ENCODE assay signal across 16 cellular contexts in genomic region chr3:123315271-123315595, GRCh38.
DNase-seq lines count a peak whose midpoint lies in the region; ATAC-seq and TF ChIP-seq lines count a peak whose summit lies in the region.
"Had no signal": no experiment of that assay in that cellular context is flagged by ENCODE, and none has a peak within 500 bp of the region (broad histone marks: within the 10 kb centered on the region; RNA-seq: fewer than 3 reads in every experiment).

No MANE protein-coding gene starts in this region.

- peak overlapping the region; percentile 4; the same call in 1 of the 2 replicates for H3K9ac ChIP-seq in ES-I3 (ENCODE audit: low read depth, low read length)
- peak overlapping the region; percentile 56 for H3K9ac ChIP-seq in HUES6 (ENCODE audit: low read length)
- H3K9ac ChIP-seq: KMS-11 had no signal

- H3K4me1 ChIP-seq in ES-I3 (ENCODE audit: insufficient read depth, low read length) (peaks cover 38% of the 10 kb centered on the region), HUES6 (ENCODE audit: control insufficient read depth, insufficient read depth, low read length) (peaks cover 73% of the 10 kb centered on the region), iPS DF 6.9 (ENCODE audit: control insufficient read depth, insufficient read depth, low read length) (peaks cover 28% of the 10 kb centered on the region), osteoblast (ENCODE audit: insufficient read depth, low read length) (no peaks in the 10 kb centered on the region)

- no peak for ATAC-seq in GM19035 (IDR thresholded peaks at IDR 0.05; ENCODE audit: unreplicated experiment)
- ATAC-seq: GM12878, PC-3 had no signal

- H3K36me3 ChIP-seq in ES-I3 (ENCODE audit: insufficient read depth, low read length) = no peaks in the 10 kb centered on the region
- no peaks in the 10 kb centered on the region for H3K36me3 ChIP-seq in HUES6 (ENCODE audit: control insufficient read depth, insufficient read depth, low read length)
- H3K36me3 ChIP-seq in iPS DF 6.9 (ENCODE audit: control insufficient read depth, insufficient read depth, low read length) = no peaks in the 10 kb centered on the region
- no peaks in the 10 kb centered on the region for H3K36me3 ChIP-seq in osteoblast (ENCODE audit: insufficient read depth, low read length)

- no peak overlapping the region for H2AFZ ChIP-seq in osteoblast (ENCODE audit: low read length)

- no peak overlapping the region for H3K4me2 ChIP-seq in osteoblast (ENCODE audit: insufficient read depth, low read length)
- H3K4me2 ChIP-seq: KMS-11 had no signal

- DNase-seq in iPS DF 6.9 (ENCODE audit: low read depth, low spot score) (no peak), osteoblast (ENCODE audit: insufficient read length, low spot score, missing footprints) (peak; percentile 44), cortex of kidney (lab: John Stamatoyannopoulos, UW) (no peak)
- no peak for DNase-seq in effector CD8-positive, alpha-beta T cell (lab: John Stamatoyannopoulos, UW)
- DNase-seq: ACHN, AML-193, GOT3, MV-4-11, NCI-H2227 treated with DMSO at 0.1 percent for 48 hours, NCI-H524, PC-3 had no signal

- no peaks in the 10 kb centered on the region for H4K20me1 ChIP-seq in osteoblast (ENCODE audit: insufficient read depth, low read length)

- no peak for TF ChIP-seq CTCF in osteoblast (IDR thresholded peaks at IDR 0.05; ENCODE audit: extremely low read depth, low read depth, low read length)

- H3K27me3 ChIP-seq in HUES6 (ENCODE audit: control insufficient read depth, insufficient read depth, low read length) (no peaks in the 10 kb centered on the region), iPS DF 6.9 (ENCODE audit: control insufficient read depth, insufficient read depth, low read length) (no peaks in the 10 kb centered on the region), osteoblast (ENCODE audit: insufficient read depth, low read length) (peaks cover 69% of the 10 kb centered on the region)

- peak overlapping the region; percentile 38 for H3K4me3 ChIP-seq in HUES6 (ENCODE audit: low read depth, low read length)
- H3K4me3 ChIP-seq in iPS DF 6.9 (ENCODE audit: low read length) = no peak overlapping the region
- no peak overlapping the region for H3K4me3 ChIP-seq in osteoblast (ENCODE audit: insufficient read depth, low read length)
- H3K4me3 ChIP-seq: GM12878 had no signal

- peak overlapping the region; percentile 87 for H3K27ac ChIP-seq in HUES6 (ENCODE audit: low read depth, low read length)
- H3K27ac ChIP-seq in iPS DF 6.9 (ENCODE audit: low read length) = peak overlapping the region; percentile 40
- no peak overlapping the region for H3K27ac ChIP-seq in osteoblast (ENCODE audit: low read depth, low read length)
- H3K27ac ChIP-seq: KMS-11 had no signal

- WGBS in iPS DF 6.9 (ENCODE audit: insufficient coverage, insufficient read length) = no CpG with 5 or more reads among the region's 4 CpGs

- H3K9me3 ChIP-seq in ES-I3 (ENCODE audit: control insufficient read depth, insufficient read depth, low read length) = no peaks in the 10 kb centered on the region
- no peaks in the 10 kb centered on the region for H3K9me3 ChIP-seq in HUES6 (ENCODE audit: control insufficient read depth, insufficient read depth, low read depth, low read length)
- H3K9me3 ChIP-seq in iPS DF 6.9 (ENCODE audit: control insufficient read depth, insufficient read depth, low read length) = no peaks in the 10 kb centered on the region
- no peaks in the 10 kb centered on the region for H3K9me3 ChIP-seq in osteoblast (ENCODE audit: low read depth, low read length)

- no peaks in the 10 kb centered on the region for H3K79me2 ChIP-seq in osteoblast (ENCODE audit: insufficient read depth, low read length)
